In genomic region chr13:103694471-103694870, GRCh38 we compare ENCODE assay signal across 1 cellular context.
TF ChIP-seq lines count a peak whose summit lies in the region.

No MANE protein-coding gene starts in this region.

TF ChIP-seq in SK-N-SH, 30 proteins besides CTCF, POLR2A, EP300 and RAD21 (continued from another document):
- TF ChIP-seq MEF2A (IDR thresholded peaks at IDR 0.05; ENCODE audit: borderline replicate concordance, low read depth) (no peak), CHD2 (IDR thresholded peaks at IDR 0.05; ENCODE audit: low read length, partially characterized antibody) (no peak), ELF1 (IDR thresholded peaks at IDR 0.05) (no peak), TCF12 (IDR thresholded peaks at IDR 0.05) (no peak)
TF ChIP-seq in SK-N-SH: peak in this region for 0.
